14 cellular contexts compared by ENCODE assay signal in genomic region chr16:11423315-11424117, GRCh38.
DNase-seq lines count a peak whose midpoint lies in the region; ATAC-seq and TF ChIP-seq lines count a peak whose summit lies in the region.
"Had no signal": no experiment of that assay in that cellular context is flagged by ENCODE, and none has a peak within 500 bp of the region (broad histone marks: within the 10 kb centered on the region; RNA-seq: fewer than 3 reads in every experiment).

No MANE protein-coding gene starts in this region.

- DNase-seq in NOMO-1 (lab: John Stamatoyannopoulos, UW; ENCODE audit: unreplicated experiment in 2 of 2) (peak; percentile 30 to 35), NOMO-1 treated with dmso at 0.1 percent for 144 hours (lab: John Stamatoyannopoulos, UW; ENCODE audit: unreplicated experiment) (no peak), activated B cell treated with CpG ODN at 0.5 μM for 24 hours (no peak), HK-2 (ENCODE audit: unreplicated experiment) (no peak), NCI-H82 treated with DMSO at 0.1 percent for 48 hours (lab: John Stamatoyannopoulos, UW; ENCODE audit: unreplicated experiment) (no peak)
- no peak for DNase-seq in stimulated activated naive CD8-positive, alpha-beta T cell treated with anti-CD3 and anti-CD28 coated beads, Interleukin-15, amount 100 ng/mL, for 72 hours
- DNase-seq in stimulated activated CD4-positive, alpha-beta T cell treated with anti-CD3 and anti-CD28 coated beads, Interleukin-1b, Interleukin-23, amount 100 ng/mL, for 48 hours = no peak
- DNase-seq: 8988T; activated naive CD4-positive, alpha-beta T cell; brain microvascular endothelial cell; CD8-positive, alpha-beta memory T cell; NCI-H1105; PC-9 had no signal

- peak; percentile 90 for ATAC-seq in activated B cell treated with CpG ODN at 0.5 μM for 24 hours (ENCODE audit: low read depth)
- peak; percentile 57 for ATAC-seq in stimulated activated naive CD8-positive, alpha-beta T cell treated with anti-CD3 and anti-CD28 coated beads, Interleukin-15, amount 100 ng/mL, for 72 hours

- no peaks in the 10 kb centered on the region for H3K27me3 ChIP-seq in Loucy (ENCODE audit: insufficient read depth, low read length, poor library complexity, severe bottlenecking)
- H3K27me3 ChIP-seq: brain microvascular endothelial cell had no signal

- peaks cover 7% of the 10 kb centered on the region for H3K4me1 ChIP-seq in Loucy (ENCODE audit: insufficient read depth, low read length, poor library complexity, severe bottlenecking)

- H3K4me1 Mint-ChIP-seq in activated B cell treated with CpG ODN at 0.5 μM for 24 hours = peaks cover 9% of the 10 kb centered on the region
- H3K4me1 Mint-ChIP-seq in stimulated activated naive CD8-positive, alpha-beta T cell treated with anti-CD3 and anti-CD28 coated beads, Interleukin-15, amount 100 ng/mL, for 72 hours = peaks cover 6% of the 10 kb centered on the region
- H3K4me1 Mint-ChIP-seq: CD8-positive, alpha-beta memory T cell had no signal

- no peaks in the 10 kb centered on the region for H3K27me3 Mint-ChIP-seq in activated B cell treated with CpG ODN at 0.5 μM for 24 hours
- no peaks in the 10 kb centered on the region for H3K27me3 Mint-ChIP-seq in stimulated activated naive CD8-positive, alpha-beta T cell treated with anti-CD3 and anti-CD28 coated beads, Interleukin-15, amount 100 ng/mL, for 72 hours
- H3K27me3 Mint-ChIP-seq: CD8-positive, alpha-beta memory T cell had no signal

- no peak overlapping the region for H3K4me3 ChIP-seq in Loucy (ENCODE audit: low read length, poor library complexity, severe bottlenecking)
- H3K4me3 ChIP-seq: PC-9 had no signal

- no peaks in the 10 kb centered on the region for H3K36me3 Mint-ChIP-seq in activated B cell treated with CpG ODN at 0.5 μM for 24 hours (ENCODE audit: low read depth)

- intact Hi-C loops in activated B cell treated with CpG ODN at 0.5 μM for 24 hours (cut with micrococcal nuclease) = no loop called here

- H4K20me1 ChIP-seq in Loucy (ENCODE audit: insufficient read depth, low read length, poor library complexity, severe bottlenecking) = no peaks in the 10 kb centered on the region

- H3K27ac Mint-ChIP-seq in activated B cell treated with CpG ODN at 0.5 μM for 24 hours = no peak overlapping the region
- no peak overlapping the region for H3K27ac Mint-ChIP-seq in stimulated activated naive CD8-positive, alpha-beta T cell treated with anti-CD3 and anti-CD28 coated beads, Interleukin-15, amount 100 ng/mL, for 72 hours

- CTCF ChIA-PET in activated B cell treated with CpG ODN at 0.5 μM for 24 hours (lab: Charles Lee) = interaction anchor here (1.3 kb wide), 1 partner anchor 27 kb away, joined by 3 read pairs; no protein-coding TSS in a partner anchor

- H3K9me2 ChIP-seq in Loucy (replicated peaks; ENCODE audit: low read depth, low read length) = no peaks in the 10 kb centered on the region

- TF ChIP-seq CTCF in Loucy (conservative IDR thresholded peaks at IDR 0.05; ENCODE audit: low read length) (no peak), activated B cell treated with CpG ODN at 0.5 μM for 24 hours (IDR thresholded peaks at IDR 0.05) (no peak)

- H3K79me2 ChIP-seq in Loucy (ENCODE audit: insufficient read depth, low read length) = no peaks in the 10 kb centered on the region

- no peak overlapping the region for H3K4me2 ChIP-seq in Loucy (ENCODE audit: low read depth, low read length, poor library complexity, severe bottlenecking)
- H3K4me2 ChIP-seq: PC-9 had no signal

- H3F3A ChIP-seq in Loucy (ENCODE audit: low read depth) = no peaks in the 10 kb centered on the region

- no peaks in the 10 kb centered on the region for H3K9me3 Mint-ChIP-seq in activated B cell treated with CpG ODN at 0.5 μM for 24 hours
- H3K9me3 Mint-ChIP-seq in stimulated activated naive CD8-positive, alpha-beta T cell treated with anti-CD3 and anti-CD28 coated beads, Interleukin-15, amount 100 ng/mL, for 72 hours = no peaks in the 10 kb centered on the region

- no peaks in the 10 kb centered on the region for H3K9me3 ChIP-seq in Loucy (ENCODE audit: insufficient read depth, low read depth, low read length)

- POLR2A ChIA-PET in activated B cell treated with CpG ODN at 0.5 μM for 24 hours (lab: Charles Lee) = interaction anchor here (0.5 to 0.7 kb wide), 3 partner anchors 60 to 170 kb away, joined by 3 to 6 read pairs (median 4); no protein-coding TSS in a partner anchor

- H3K9ac ChIP-seq in Loucy (ENCODE audit: low read depth, low read length, poor library complexity, severe bottlenecking) = peak overlapping the region; percentile 27

- no peaks in the 10 kb centered on the region for H3K36me3 ChIP-seq in Loucy (ENCODE audit: insufficient read depth, low read length)
- H3K36me3 ChIP-seq: brain microvascular endothelial cell had no signal

- peak overlapping the region; percentile 75; the same call in 1 of the 2 replicates for H2AFZ ChIP-seq in Loucy (ENCODE audit: low read length)
- H2AFZ ChIP-seq: PC-9 had no signal

- no peak overlapping the region for H3K4me3 Mint-ChIP-seq in activated B cell treated with CpG ODN at 0.5 μM for 24 hours
- H3K4me3 Mint-ChIP-seq in stimulated activated naive CD8-positive, alpha-beta T cell treated with anti-CD3 and anti-CD28 coated beads, Interleukin-15, amount 100 ng/mL, for 72 hours = no peak overlapping the region
- H3K4me3 Mint-ChIP-seq: CD8-positive, alpha-beta memory T cell had no signal

Comparison
In these comparisons a context has a peak if more than half of its experiments do, and no peak if none do; other contexts are left out.
1. DNase-seq: peak in NOMO-1 (2 of 2); none in NOMO-1 treated with dmso at 0.1 percent for 144 hours (single experiment), activated B cell treated with CpG ODN at 0.5 μM for 24 hours (single experiment), stimulated activated naive CD8-positive, alpha-beta T cell treated with anti-CD3 and anti-CD28 coated beads, Interleukin-15, amount 100 ng/mL, for 72 hours (0 of 2), HK-2 (single experiment), NCI-H82 treated with DMSO at 0.1 percent for 48 hours (single experiment) and stimulated activated CD4-positive, alpha-beta T cell treated with anti-CD3 and anti-CD28 coated beads, Interleukin-1b, Interleukin-23, amount 100 ng/mL, for 48 hours (single experiment).